ENCODE assay signal across 8 cellular contexts in the genomic region with DNA sequence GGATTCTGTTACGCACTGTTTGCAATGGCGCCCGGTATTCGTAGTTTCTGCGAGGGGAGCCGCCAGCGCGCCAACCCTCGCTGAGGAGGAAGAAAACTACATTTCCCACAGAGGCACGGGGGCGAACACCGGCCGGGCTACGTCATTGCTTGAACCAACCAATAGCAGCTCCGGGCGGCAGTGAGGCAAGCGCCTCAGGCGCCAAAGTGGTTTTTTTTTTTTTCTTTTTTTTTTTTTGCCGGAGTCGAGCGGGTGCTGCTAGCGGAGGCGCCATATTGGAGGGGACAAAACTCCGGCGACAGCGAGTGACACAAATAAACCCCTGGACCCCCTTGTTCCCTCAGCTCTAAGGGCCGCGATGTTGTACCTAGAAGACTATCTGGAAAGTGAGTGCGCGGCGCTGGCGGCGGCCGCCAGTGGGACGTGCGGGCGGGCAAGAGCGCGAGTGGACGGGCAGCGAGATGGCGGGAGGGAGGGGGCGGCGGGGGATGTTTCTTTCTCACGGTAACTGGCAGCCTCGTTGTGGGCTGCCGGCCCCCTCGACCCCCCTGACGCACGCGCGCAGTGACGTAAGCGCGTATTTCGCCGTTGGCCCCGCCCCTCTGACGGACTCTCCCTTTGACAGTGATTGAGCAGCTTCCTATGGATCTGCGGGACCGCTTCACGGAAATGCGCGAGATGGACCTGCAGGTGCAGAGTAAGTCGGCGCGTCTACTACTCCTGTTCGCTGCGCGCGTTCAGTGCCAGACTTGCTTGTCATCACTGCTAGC. TPM values are rescaled to one million over a fixed set of nuclear protein-coding genes. Genes with fewer than 3 reads are reported as not detected.
DNase-seq lines count a peak whose midpoint lies in the region; ATAC-seq and TF ChIP-seq lines count a peak whose summit lies in the region.

A gene with protein sequence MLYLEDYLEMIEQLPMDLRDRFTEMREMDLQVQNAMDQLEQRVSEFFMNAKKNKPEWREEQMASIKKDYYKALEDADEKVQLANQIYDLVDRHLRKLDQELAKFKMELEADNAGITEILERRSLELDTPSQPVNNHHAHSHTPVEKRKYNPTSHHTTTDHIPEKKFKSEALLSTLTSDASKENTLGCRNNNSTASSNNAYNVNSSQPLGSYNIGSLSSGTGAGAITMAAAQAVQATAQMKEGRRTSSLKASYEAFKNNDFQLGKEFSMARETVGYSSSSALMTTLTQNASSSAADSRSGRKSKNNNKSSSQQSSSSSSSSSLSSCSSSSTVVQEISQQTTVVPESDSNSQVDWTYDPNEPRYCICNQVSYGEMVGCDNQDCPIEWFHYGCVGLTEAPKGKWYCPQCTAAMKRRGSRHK (plus strand): TSS at position 239 of the 770 bp plus-strand sequence. CDS start 120 bp downstream, at position 359.

- peak in 1 of 2 donors; percentile 45 for TF ChIP-seq POLR2A in heart left ventricle (IDR thresholded peaks at IDR 0.05)

- in situ Hi-C loops in GM13976 (cut with MboI; ENCODE audit: low sequenced_read_pairs, unreplicated experiment): no loop called here

- DNase-seq in GM13976 (ENCODE audit: low spot score) (peak; percentile 87), NCI-H146 treated with DMSO at 0.1 percent for 48 hours (lab: John Stamatoyannopoulos, UW; ENCODE audit: unreplicated experiment) (peak; percentile 96), amniotic epithelial cell (ENCODE audit: low read depth) (peak; percentile 96), heart left ventricle (peak; percentile 97 to 98 (median 98)), pons (ENCODE audit: low spot score) (peak; percentile 98), type B pancreatic cell (ENCODE audit: extremely low spot score, unreplicated experiment) (peak; percentile 96)

- peaks cover 15% of the 10 kb centered on the region for H3K4me1 Mint-ChIP-seq in type B pancreatic cell (ENCODE audit: unreplicated experiment)

- no peaks in the 10 kb centered on the region for H3K27me3 Mint-ChIP-seq in type B pancreatic cell

- no peak for TF ChIP-seq CTCF in GM13976 (IDR thresholded peaks at IDR 0.05; ENCODE audit: borderline replicate concordance, control extremely low read depth, extremely low read depth, insufficient read depth, missing control alignments)
- no peak for TF ChIP-seq CTCF in heart left ventricle (IDR thresholded peaks at IDR 0.05)
- no peak for TF ChIP-seq CTCF in type B pancreatic cell (conservative IDR thresholded peaks at IDR 0.05)

- H3K27me3 ChIP-seq in heart left ventricle: no peaks in the 10 kb centered on the region

- WGBS in heart left ventricle, 4 donors: 0% methylated on average over 37 to 71 of the region's 71 CpGs

- no peaks in the 10 kb centered on the region for H3K9me3 Mint-ChIP-seq in type B pancreatic cell

- peak within 1 kb of the TSS; percentile 65 to 98 (median 96) for H3K27ac ChIP-seq in heart left ventricle

- H3K9me3 ChIP-seq in heart left ventricle: no peaks in the 10 kb centered on the region

- peak within 1 kb of the TSS; percentile 99 for H3K27ac Mint-ChIP-seq in type B pancreatic cell

- H3K4me3 Mint-ChIP-seq in type B pancreatic cell: peak within 1 kb of the TSS; percentile 98

- peaks cover 7% of the 10 kb centered on the region for H3K36me3 Mint-ChIP-seq in type B pancreatic cell

- intact Hi-C loops in T-helper 1 cell treated with Interleukin-12 subunit alpha and Interleukin-12 subunit beta and Interleukin-4 antibody, amounts not matched to agents 30 ng/mL and 1 ng/mL, for 36 hours (cut with micrococcal nuclease): loop anchor here (1.0 to 5.0 kb wide), 9 partner anchors 37 to 1194 kb away; partner anchors contain the start of gene AASS
- intact Hi-C loops in heart left ventricle (cut with DNase I): loop anchor here in 4 of 10 donors (1.0 to 5.0 kb wide), 3 partner anchors 92 to 93 kb away; partner anchors contain the start of gene TSPAN12 (in 4 of the 4)

- peaks cover 6 to 27% (median 20%) of the 10 kb centered on the region in 12 donors for H3K4me1 ChIP-seq in heart left ventricle

- H3K4me3 ChIP-seq in heart left ventricle: peak within 1 kb of the TSS; percentile 53 to 79 (median 72)

- H3K36me3 ChIP-seq in heart left ventricle: peaks cover 0 to 39% (median 27%) of the 10 kb centered on the region in 9 donors

- ATAC-seq in HG02870 (IDR thresholded peaks at IDR 0.05; ENCODE audit: unreplicated experiment) (peak; percentile 97), heart left ventricle (peak; percentile 98 to 99 (median 99))

RNA-seq across cellular contexts. Expression of the gene that starts here (rescaled TPM):
- total RNA-seq in T-helper 1 cell treated with Interleukin-12 subunit alpha and Interleukin-12 subunit beta and Interleukin-4 antibody, amounts not matched to agents 30 ng/mL and 1 ng/mL, for 36 hours: 24.6 and 28.1 TPM in 2 replicates
- 10 to 100 TPM in 8 of 9 donors, 1 to 10 TPM in 1; 9.3 to 16.0 (median 13.3) TPM for total RNA-seq in heart left ventricle
- polyA plus RNA-seq in heart left ventricle: 1 to 10 TPM; 5.4 to 9.6 TPM
- 14.5 and 20.7 TPM in 2 replicates for total RNA-seq in type B pancreatic cell (ENCODE audit: low replicate concordance)

Comparison
In these comparisons a context has a peak if more than half of its experiments do, and no peak if none do; other contexts are left out.
1. Peak in every context shown above with its lines: DNase-seq, ATAC-seq, H3K4me3 ChIP-seq and H3K27ac ChIP-seq.